8 cellular contexts compared by ENCODE assay signal in the genomic region with DNA sequence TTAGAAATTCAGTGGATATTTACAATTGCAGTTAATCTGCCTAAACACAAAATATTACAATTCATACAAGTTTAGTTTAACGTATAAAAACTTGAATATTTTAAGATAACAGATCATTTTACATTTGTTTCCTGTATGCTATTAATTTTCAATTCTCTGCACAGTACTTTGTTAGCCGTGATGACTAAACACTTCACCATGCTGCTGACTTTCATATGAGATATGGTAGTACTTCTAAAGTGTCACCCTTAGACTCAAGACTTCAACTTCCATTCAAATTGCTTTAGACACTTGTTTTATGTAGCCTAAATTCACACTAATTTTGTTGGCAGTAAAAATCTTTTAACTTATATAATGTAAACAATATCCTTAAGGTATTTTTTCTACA.
DNase-seq lines count a peak whose midpoint lies in the region; ATAC-seq lines count a peak whose summit lies in the region.

No MANE protein-coding gene starts in this region.

- H3K27me3 ChIP-seq in SJSA1 (replicated peaks): no peaks in the 10 kb centered on the region

- H3K4me3 ChIP-seq in SJSA1: peak overlapping the region; percentile 10; the same call in 1 of the 2 replicates

- ATAC-seq in HG02852 (IDR thresholded peaks at IDR 0.05; ENCODE audit: unreplicated experiment): peak; percentile 65
- ATAC-seq in HG02571 (IDR thresholded peaks at IDR 0.05; ENCODE audit: unreplicated experiment): no peak
- ATAC-seq in activated CD4-positive, CD25-positive, alpha-beta regulatory T cell treated with anti-CD3 and anti-CD28 coated beads, Interleukin-2, amount 50 U/mL, for 24 hours: no peak

- no peaks in the 10 kb centered on the region for H3K4me1 ChIP-seq in SJSA1 (replicated peaks)

- H3K27me3 Mint-ChIP-seq in immature natural killer cell (ENCODE audit: low read depth in 3 of 3): no peaks in the 10 kb centered on the region

- DNase-seq in DMS 273 treated with DMSO at 0.1 percent for 48 hours (lab: John Stamatoyannopoulos, UW) (peak; percentile 10), SJSA1 (ENCODE audit: low read depth in 1 of 2, low spot score in 2 of 2) (peak in 1 of 2 experiments; percentile 1), immature natural killer cell (no peak), NCI-H2081 (lab: John Stamatoyannopoulos, UW) (no peak), NCI-H748 treated with DMSO at 0.1 percent for 48 hours (lab: John Stamatoyannopoulos, UW) (no peak)

- peaks cover 5 to 30% (median 14%) of the 10 kb centered on the region in 6 donors for H3K9me3 Mint-ChIP-seq in immature natural killer cell

- H3K4me3 Mint-ChIP-seq in immature natural killer cell: peak overlapping the region in 3 of 5 donors; percentile 15 to 53 (median 31)

- H3K9me3 ChIP-seq in SJSA1 (replicated peaks): no peaks in the 10 kb centered on the region

- H3K4me1 Mint-ChIP-seq in immature natural killer cell: peaks cover 0 to 6% of the 10 kb centered on the region in 2 donors

- H3K36me3 ChIP-seq in SJSA1: no peaks in the 10 kb centered on the region

- peak overlapping the region; percentile 45 for H3K27ac ChIP-seq in SJSA1

- H3K27ac Mint-ChIP-seq in immature natural killer cell: no peak overlapping the region

- H3K36me3 Mint-ChIP-seq in immature natural killer cell: no peaks in the 10 kb centered on the region
